In genomic region chr2:24489465-24489864, GRCh38 we compare ENCODE assay signal across 10 cellular contexts. TPM values are rescaled to one million over a fixed set of nuclear protein-coding genes. Genes with fewer than 3 reads are reported as not detected.
DNase-seq lines count a peak whose midpoint lies in the region; ATAC-seq and TF ChIP-seq lines count a peak whose summit lies in the region.
"Had no signal": no experiment of that assay in that cellular context is flagged by ENCODE, and none has a peak within 500 bp of the region (broad histone marks: within the 10 kb centered on the region; RNA-seq: fewer than 3 reads in every experiment).

No MANE protein-coding gene starts in this region.

- H3K36me3 ChIP-seq in left ventricle myocardium inferior (no peaks in the 10 kb centered on the region), right atrium auricular region (no peaks in the 10 kb centered on the region)

- H3K4me1 ChIP-seq in left ventricle myocardium inferior (peaks cover 44% of the 10 kb centered on the region), right atrium auricular region (peaks cover 0 to 24% of the 10 kb centered on the region in 2 donors)

- H3K4me1 Mint-ChIP-seq in activated CD8-positive, alpha-beta T cell treated with anti-CD3 and anti-CD28 coated beads for 36 hours (ENCODE audit: low read depth): peaks cover 40% of the 10 kb centered on the region
- peaks cover 33% of the 10 kb centered on the region for H3K4me1 Mint-ChIP-seq in mesothelial cell of epicardium

- POLR2A ChIA-PET in activated CD8-positive, alpha-beta T cell treated with anti-CD3 and anti-CD28 coated beads for 36 hours (lab: Charles Lee): interaction anchor here (0.6 to 1.1 kb wide), 2 partner anchors 39 to 279 kb away, joined by 3 read pairs; no protein-coding TSS in a partner anchor

- H3K9me3 ChIP-seq in left ventricle myocardium inferior (replicated peaks) (no peaks in the 10 kb centered on the region), right atrium auricular region (no peaks in the 10 kb centered on the region)

- no peaks in the 10 kb centered on the region for H3K36me3 Mint-ChIP-seq in activated CD8-positive, alpha-beta T cell treated with anti-CD3 and anti-CD28 coated beads for 36 hours (ENCODE audit: low read depth)
- no peaks in the 10 kb centered on the region for H3K36me3 Mint-ChIP-seq in mesothelial cell of epicardium

- H3K27me3 ChIP-seq in left ventricle myocardium inferior (ENCODE audit: low read depth): no peaks in the 10 kb centered on the region
- H3K27me3 ChIP-seq in right atrium auricular region: no peaks in the 10 kb centered on the region

- H3K27ac ChIP-seq in left ventricle myocardium inferior (replicated peaks): peak overlapping the region; percentile 89
- H3K27ac ChIP-seq in right atrium auricular region: no peak overlapping the region

- intact Hi-C loops in left ventricle myocardium inferior (cut with micrococcal nuclease): no loop called here
- intact Hi-C loops in activated CD8-positive, alpha-beta T cell treated with anti-CD3 and anti-CD28 coated beads for 36 hours (cut with micrococcal nuclease): no loop called here

- no peaks in the 10 kb centered on the region for H3K9me3 Mint-ChIP-seq in activated CD8-positive, alpha-beta T cell treated with anti-CD3 and anti-CD28 coated beads for 36 hours
- peaks cover 5% of the 10 kb centered on the region for H3K9me3 Mint-ChIP-seq in mesothelial cell of epicardium

- no peak for DNase-seq in left ventricle myocardium inferior
- no peak for DNase-seq in right atrium auricular region (ENCODE audit: low spot score)
- no peak for DNase-seq in activated CD8-positive, alpha-beta T cell treated with anti-CD3 and anti-CD28 coated beads for 36 hours
- no peak for DNase-seq in mesothelial cell of epicardium (ENCODE audit: low spot score in 2 of 2, unreplicated experiment in 2 of 2)
- DNase-seq in SK-N-DZ (ENCODE audit: low spot score): no peak
- DNase-seq in SW480 (ENCODE audit: low spot score): no peak
- DNase-seq in superior temporal gyrus (ENCODE audit: extremely low spot score): no peak
- DNase-seq: amniotic stem cell, NCI-H1048 had no signal

- H3K4me3 Mint-ChIP-seq in activated CD8-positive, alpha-beta T cell treated with anti-CD3 and anti-CD28 coated beads for 36 hours: peak overlapping the region; percentile 87
- peak overlapping the region; percentile 89 for H3K4me3 Mint-ChIP-seq in mesothelial cell of epicardium

- ATAC-seq in activated CD8-positive, alpha-beta T cell treated with anti-CD3 and anti-CD28 coated beads for 36 hours: no peak
- no peak for ATAC-seq in HG02885 (IDR thresholded peaks at IDR 0.05; ENCODE audit: poor library complexity, unreplicated experiment)

- peak overlapping the region; percentile 90 for H3K27ac Mint-ChIP-seq in activated CD8-positive, alpha-beta T cell treated with anti-CD3 and anti-CD28 coated beads for 36 hours
- peak overlapping the region; percentile 95 for H3K27ac Mint-ChIP-seq in mesothelial cell of epicardium

- H3K4me3 ChIP-seq in left ventricle myocardium inferior (no peak overlapping the region), right atrium auricular region (no peak overlapping the region)

- CTCF ChIA-PET in activated CD8-positive, alpha-beta T cell treated with anti-CD3 and anti-CD28 coated beads for 36 hours (lab: Charles Lee): interaction anchor here (0.9 to 1.6 kb wide), 2 partner anchors 34 to 80 kb away, joined by 3 to 5 read pairs; no protein-coding TSS in a partner anchor

- TF ChIP-seq CTCF in left ventricle myocardium inferior (IDR thresholded peaks at IDR 0.05; ENCODE audit: borderline replicate concordance) (no peak), right atrium auricular region (IDR thresholded peaks at IDR 0.05) (no peak), mesothelial cell of epicardium (IDR thresholded peaks at IDR 0.05; ENCODE audit: unreplicated experiment) (no peak)
- TF ChIP-seq CTCF in activated CD8-positive, alpha-beta T cell treated with anti-CD3 and anti-CD28 coated beads for 36 hours (IDR thresholded peaks at IDR 0.05): no peak

- no peaks in the 10 kb centered on the region for H3K27me3 Mint-ChIP-seq in activated CD8-positive, alpha-beta T cell treated with anti-CD3 and anti-CD28 coated beads for 36 hours
- H3K27me3 Mint-ChIP-seq in mesothelial cell of epicardium (ENCODE audit: low read depth): no peaks in the 10 kb centered on the region

RNA-seq across cellular contexts. Expression of gene NCOA1, which starts 1.6 kb away (rescaled TPM):
- total RNA-seq in left ventricle myocardium inferior (26.9 TPM), right atrium auricular region (10 to 100 TPM; 33.8 to 43.6 TPM), mesothelial cell of epicardium (35.1 to 37.1 TPM (median 36.8 TPM) in 3 replicates)
- total RNA-seq in activated CD8-positive, alpha-beta T cell treated with anti-CD3 and anti-CD28 coated beads for 36 hours: 10 to 100 TPM; 16.8 to 17.1 TPM
- polyA plus RNA-seq in SK-N-DZ (2014; cell fraction: cytosol; rRNA removed): 3.2 and 3.5 TPM in 2 replicates
- 2.8 and 6.8 TPM in 2 replicates for polyA plus RNA-seq in SK-N-DZ (2014; cell fraction: nucleus; rRNA removed)
